Comparison of ENCODE assay signal across 8 cellular contexts in genomic region chr11:59754859-59755700, GRCh38. TPM values are rescaled to one million over a fixed set of nuclear protein-coding genes. Genes with fewer than 3 reads are reported as not detected.
DNase-seq lines count a peak whose midpoint lies in the region; ATAC-seq and TF ChIP-seq lines count a peak whose summit lies in the region.

Gene STX3, plus strand, starts transcription at chr11:59755376. Its CDS starts 230 bp downstream, at chr11:59755606.

- no peak for TF ChIP-seq CTCF in colonic mucosa (IDR thresholded peaks at IDR 0.05)

- peak within 1 kb of the TSS; percentile 98 for H3K27ac ChIP-seq in colonic mucosa
- H3K27ac ChIP-seq in layer of hippocampus (ENCODE audit: low read depth, low read length), result peak within 1 kb of the TSS; percentile 90

- peak; percentile 33 for DNase-seq in NCI-H1436 (lab: John Stamatoyannopoulos, UW)
- no peak for DNase-seq in NCI-H1436 treated with DMSO at 0.1 percent for 48 hours (lab: John Stamatoyannopoulos, UW)
- DNase-seq in NCI-H345 treated with DMSO at 0.1 percent for 48 hours (lab: John Stamatoyannopoulos, UW; ENCODE audit: unreplicated experiment), result peak; percentile 40
- peak; percentile 73 for DNase-seq in activated CD4-positive, alpha-beta T cell treated with anti-CD3 and anti-CD28 coated beads for 48 hours
- DNase-seq in colonic mucosa, result peak; percentile 81
- DNase-seq in stimulated activated CD4-positive, alpha-beta T cell treated with anti-CD3 and anti-CD28 coated beads, Interleukin-1b, Interleukin-23, amount 100 ng/mL, for 24 hours (ENCODE audit: low read depth in 4 of 4, low spot score in 1 of 4), result peak in 3 of 4 experiments; percentile 38 to 52 (median 50)

- intact Hi-C loops in colonic mucosa (cut with DNase I), result loop anchor here (2.0 kb wide), 1 partner anchor 48 kb away; no protein-coding TSS in a partner anchor

- no peaks in the 10 kb centered on the region for H3K36me3 ChIP-seq in colonic mucosa

- peaks cover 9% of the 10 kb centered on the region for H3K4me1 ChIP-seq in colonic mucosa

- ATAC-seq in HG03064 (IDR thresholded peaks at IDR 0.05; ENCODE audit: low read depth, unreplicated experiment), result peak; percentile 58

- H3K27me3 ChIP-seq in colonic mucosa (no peaks in the 10 kb centered on the region), layer of hippocampus (ENCODE audit: control insufficient read depth, insufficient read depth, low read length) (no peaks in the 10 kb centered on the region)

- peak within 1 kb of the TSS; percentile 88 to 96 for H3K9ac ChIP-seq in colonic mucosa (ENCODE audit: low read depth in 2 of 2, low read length in 2 of 2)

- no peaks in the 10 kb centered on the region for H3K9me3 ChIP-seq in colonic mucosa

- peak within 1 kb of the TSS; percentile 93 for H3K4me3 ChIP-seq in colonic mucosa

RNA-seq across cellular contexts. Expression of gene STX3, which starts in this region (rescaled TPM):
- 10 to 100 TPM; 45.2 to 70.9 TPM for total RNA-seq in colonic mucosa
